31 cellular contexts compared by ENCODE assay signal in the genomic region with DNA sequence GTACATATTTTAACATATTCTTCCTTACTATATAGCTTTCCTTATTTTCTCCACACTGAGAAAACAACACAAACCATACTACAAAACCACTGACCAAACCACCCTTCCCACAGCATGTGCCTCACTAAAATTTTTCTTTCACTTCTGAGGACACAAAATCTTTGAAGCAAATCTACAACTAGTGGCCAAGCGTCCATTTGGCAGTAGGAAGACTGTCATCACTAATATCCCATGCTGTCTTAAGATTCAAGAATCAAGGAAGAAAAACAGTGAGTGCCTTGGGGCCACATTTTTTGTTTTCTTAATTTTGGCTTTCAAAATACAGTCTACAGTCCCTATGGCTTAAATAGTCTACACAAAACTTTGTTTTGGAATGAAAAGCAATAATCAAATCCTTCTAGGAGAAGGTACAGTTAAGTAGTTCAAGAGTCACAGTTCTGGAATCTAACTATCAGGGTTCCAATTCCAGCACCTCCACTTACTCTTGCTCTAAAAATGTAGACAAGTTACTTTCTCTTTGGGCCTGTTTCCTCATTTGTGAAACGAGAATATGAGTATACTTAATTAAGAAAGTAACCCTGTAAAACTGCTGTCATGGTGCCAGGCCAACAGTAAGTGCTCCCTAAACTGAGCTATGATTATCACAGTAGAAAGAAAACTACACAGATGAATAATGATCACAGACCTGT.
DNase-seq lines count a peak whose midpoint lies in the region; ATAC-seq, FAIRE-seq and TF ChIP-seq lines count a peak whose summit lies in the region.
"Had no signal": no experiment of that assay in that cellular context is flagged by ENCODE, and none has a peak within 500 bp of the region (broad histone marks: within the 10 kb centered on the region; RNA-seq: fewer than 3 reads in every experiment).

No MANE protein-coding gene starts in this region.

- CTCF ChIA-PET in PC-3 (lab: Charles Lee), result no interaction called here

- H3K4me2 ChIP-seq in astrocyte (ENCODE audit: low read length) (no peak overlapping the region), PC-3 (ENCODE audit: low read length) (no peak overlapping the region)
- H3K4me2 ChIP-seq: KMS-11 had no signal

- H2AFZ ChIP-seq in astrocyte (ENCODE audit: low read depth, low read length), result no peak overlapping the region
- no peak overlapping the region for H2AFZ ChIP-seq in PC-3 (ENCODE audit: low read length)

- peak; percentile 43 for DNase-seq in EL
- peak; percentile 47 for DNase-seq in HCEC 1CT
- DNase-seq in astrocyte (ENCODE audit: low read depth), result peak; percentile 48
- DNase-seq in foreskin keratinocyte, result peak; percentile 10 to 46
- no peak for DNase-seq in NCI-H345 treated with DMSO at 0.1 percent for 48 hours (lab: John Stamatoyannopoulos, UW; ENCODE audit: unreplicated experiment)
- DNase-seq in PC-3, result no peak
- DNase-seq in GOT3 (lab: John Stamatoyannopoulos, UW), result no peak
- DNase-seq: ACHN; activated CD4-positive, alpha-beta T cell treated with anti-CD3 and anti-CD28 coated beads, Interleukin-2, amount 10 ng/mL, durations not matched to agents 24 days and 14 days; amygdala; BE2C; CD8-positive, alpha-beta T cell; effector CD4-positive, alpha-beta T cell; foreskin melanocyte; lower lobe of right lung; naive thymus-derived CD8-positive, alpha-beta T cell; NCI-H1417; NCI-H2029; NCI-H526 treated with DMSO at 0.1 percent for 48 hours; nucleus accumbens; SJCRH30; stimulated activated CD4-positive, alpha-beta T cell treated with anti-CD3 and anti-CD28 coated beads, Interleukin-15, amount 100 ng/mL, for 24 hours; stimulated activated CD4-positive, alpha-beta T cell treated with anti-CD3 and anti-CD28 coated beads, Interleukin-4, amount 100 ng/mL, for 4 hours; transverse colon had no signal

- H3K27ac Mint-ChIP-seq in astrocyte (ENCODE audit: unreplicated experiment), result no peak overlapping the region
- H3K27ac Mint-ChIP-seq: activated CD4-positive, alpha-beta T cell treated with anti-CD3 and anti-CD28 coated beads, Interleukin-2, amount 10 ng/mL, durations not matched to agents 24 days and 14 days; activated naive CD4-positive, alpha-beta T cell treated with anti-CD3 and anti-CD28 coated beads, Interleukin-2, amount 50 U/mL, for 24 hours; CD8-positive, alpha-beta T cell; naive thymus-derived CD8-positive, alpha-beta T cell had no signal

- TF ChIP-seq CTCF in astrocyte (IDR thresholded peaks at IDR 0.05; ENCODE audit: insufficient read depth, low read depth, low read length) (no peak), foreskin keratinocyte (conservative IDR thresholded peaks at IDR 0.05) (no peak), PC-3 (conservative IDR thresholded peaks at IDR 0.05; ENCODE audit: low read depth, low read length) (no peak)

- H3K27me3 ChIP-seq in astrocyte (ENCODE audit: insufficient read depth, low read length) (no peaks in the 10 kb centered on the region), foreskin keratinocyte (no peaks in the 10 kb centered on the region), PC-3 (ENCODE audit: low read length) (no peaks in the 10 kb centered on the region)
- H3K27me3 ChIP-seq: BE2C, breast epithelium, SJCRH30, transverse colon had no signal

- H3K36me3 ChIP-seq in astrocyte (ENCODE audit: insufficient read depth, low read length), result no peaks in the 10 kb centered on the region
- H3K36me3 ChIP-seq in PC-3 (ENCODE audit: low read depth, low read length), result no peaks in the 10 kb centered on the region
- H3K36me3 ChIP-seq: BE2C, lower lobe of right lung, SJCRH30, transverse colon had no signal

- H3K9me3 Mint-ChIP-seq in astrocyte (ENCODE audit: unreplicated experiment), result peaks cover 2% of the 10 kb centered on the region
- H3K9me3 Mint-ChIP-seq: activated CD4-positive, alpha-beta T cell treated with anti-CD3 and anti-CD28 coated beads, Interleukin-2, amount 10 ng/mL, durations not matched to agents 24 days and 14 days; CD8-positive, alpha-beta T cell; naive thymus-derived CD8-positive, alpha-beta T cell had no signal

- H3K4me3 ChIP-seq in astrocyte (ENCODE audit: insufficient read depth, low read depth, low read length) (no peak overlapping the region), PC-3 (ENCODE audit: low read length) (no peak overlapping the region)
- H3K4me3 ChIP-seq: breast epithelium, lower lobe of right lung, SJCRH30, transverse colon had no signal

- peaks cover 11% of the 10 kb centered on the region for H4K20me1 ChIP-seq in astrocyte (ENCODE audit: insufficient read depth, low read length)
- H4K20me1 ChIP-seq in PC-3 (ENCODE audit: low read length), result no peaks in the 10 kb centered on the region

- H3K9me3 ChIP-seq in astrocyte (ENCODE audit: insufficient read depth, low read depth, low read length) (no peaks in the 10 kb centered on the region), PC-3 (ENCODE audit: low read length) (no peaks in the 10 kb centered on the region)
- H3K9me3 ChIP-seq: BE2C, breast epithelium, lower lobe of right lung, SJCRH30, transverse colon had no signal

- intact Hi-C loops in PC-3 (cut with micrococcal nuclease), result no loop called here

- H3K9me2 ChIP-seq in PC-3 (replicated peaks; ENCODE audit: low read length), result no peaks in the 10 kb centered on the region

- no peak overlapping the region for H3K4me3 Mint-ChIP-seq in astrocyte (ENCODE audit: unreplicated experiment)
- H3K4me3 Mint-ChIP-seq: activated CD4-positive, alpha-beta T cell treated with anti-CD3 and anti-CD28 coated beads, Interleukin-2, amount 10 ng/mL, durations not matched to agents 24 days and 14 days; activated naive CD4-positive, alpha-beta T cell treated with anti-CD3 and anti-CD28 coated beads, Interleukin-2, amount 50 U/mL, for 24 hours; CD8-positive, alpha-beta T cell; naive thymus-derived CD8-positive, alpha-beta T cell had no signal

- no peak overlapping the region for H3K27ac ChIP-seq in astrocyte (ENCODE audit: low read depth, low read length)
- H3K27ac ChIP-seq in foreskin keratinocyte, result no peak overlapping the region
- H3K27ac ChIP-seq in PC-3 (ENCODE audit: low read length), result no peak overlapping the region
- H3K27ac ChIP-seq: breast epithelium, epithelial cell of prostate, KMS-11, lower lobe of right lung, SJCRH30, transverse colon had no signal

- H3K4me1 ChIP-seq in astrocyte (ENCODE audit: insufficient read depth, low read length) (peaks cover 2% of the 10 kb centered on the region), foreskin keratinocyte (peaks cover 2% of the 10 kb centered on the region), PC-3 (ENCODE audit: insufficient read depth, low read length) (no peaks in the 10 kb centered on the region)
- H3K4me1 ChIP-seq: BE2C, breast epithelium, lower lobe of right lung had no signal

- peaks cover 5% of the 10 kb centered on the region for H3K36me3 Mint-ChIP-seq in astrocyte (ENCODE audit: low read depth, unreplicated experiment)
- H3K36me3 Mint-ChIP-seq: activated naive CD4-positive, alpha-beta T cell treated with anti-CD3 and anti-CD28 coated beads, Interleukin-2, amount 50 U/mL, for 24 hours; CD8-positive, alpha-beta T cell; naive thymus-derived CD8-positive, alpha-beta T cell had no signal

- H3K27me3 Mint-ChIP-seq in astrocyte (ENCODE audit: low read depth, unreplicated experiment), result no peaks in the 10 kb centered on the region
- H3K27me3 Mint-ChIP-seq: activated CD4-positive, alpha-beta T cell treated with anti-CD3 and anti-CD28 coated beads, Interleukin-2, amount 10 ng/mL, durations not matched to agents 24 days and 14 days; activated naive CD4-positive, alpha-beta T cell treated with anti-CD3 and anti-CD28 coated beads, Interleukin-2, amount 50 U/mL, for 24 hours had no signal

- H3F3A ChIP-seq in PC-3 (ENCODE audit: low read length, unreplicated experiment), result no peaks in the 10 kb centered on the region

- POLR2A ChIA-PET in PC-3 (lab: Charles Lee; ENCODE audit: unreplicated experiment), result no interaction called here

- H3K4me1 Mint-ChIP-seq in astrocyte (ENCODE audit: low read depth, unreplicated experiment), result peaks cover 27% of the 10 kb centered on the region
- H3K4me1 Mint-ChIP-seq: activated CD4-positive, alpha-beta T cell treated with anti-CD3 and anti-CD28 coated beads, Interleukin-2, amount 10 ng/mL, durations not matched to agents 24 days and 14 days; activated naive CD4-positive, alpha-beta T cell treated with anti-CD3 and anti-CD28 coated beads, Interleukin-2, amount 50 U/mL, for 24 hours; naive thymus-derived CD8-positive, alpha-beta T cell had no signal

- BruUV-seq in PC-3 (replicated peaks; lab: Mats Ljungman, UMichigan), result no TSS peak

- H3K9ac ChIP-seq in astrocyte (ENCODE audit: low read length), result no peak overlapping the region
- H3K9ac ChIP-seq in PC-3 (ENCODE audit: low read length), result no peak overlapping the region
- H3K9ac ChIP-seq: KMS-11 had no signal

- H3K79me2 ChIP-seq in astrocyte (ENCODE audit: insufficient read depth, low read length), result peaks cover 14% of the 10 kb centered on the region
- peaks cover 4% of the 10 kb centered on the region; the same call in 1 of the 2 replicates for H3K79me2 ChIP-seq in PC-3 (ENCODE audit: low read length)

- no peak for ATAC-seq in foreskin keratinocyte
- ATAC-seq in GM21367 (IDR thresholded peaks at IDR 0.05; ENCODE audit: unreplicated experiment), result no peak
- ATAC-seq in PC-3, result no peak
- ATAC-seq: CD8-positive, alpha-beta T cell; lower lobe of right lung; naive thymus-derived CD8-positive, alpha-beta T cell; Panc1 had no signal

- no peak for FAIRE-seq in astrocyte (lab: Jason Lieb, UNC)
- FAIRE-seq: colon had no signal

Comparison
In these comparisons a context has a peak if more than half of its experiments do, and no peak if none do; other contexts are left out.
1. DNase-seq: peak in EL (single experiment), HCEC 1CT (single experiment), astrocyte (single experiment) and foreskin keratinocyte (2 of 2); none in NCI-H345 treated with DMSO at 0.1 percent for 48 hours (single experiment), PC-3 (single experiment) and GOT3 (single experiment).